ENCODE assay signal across 16 cellular contexts in the genomic region with DNA sequence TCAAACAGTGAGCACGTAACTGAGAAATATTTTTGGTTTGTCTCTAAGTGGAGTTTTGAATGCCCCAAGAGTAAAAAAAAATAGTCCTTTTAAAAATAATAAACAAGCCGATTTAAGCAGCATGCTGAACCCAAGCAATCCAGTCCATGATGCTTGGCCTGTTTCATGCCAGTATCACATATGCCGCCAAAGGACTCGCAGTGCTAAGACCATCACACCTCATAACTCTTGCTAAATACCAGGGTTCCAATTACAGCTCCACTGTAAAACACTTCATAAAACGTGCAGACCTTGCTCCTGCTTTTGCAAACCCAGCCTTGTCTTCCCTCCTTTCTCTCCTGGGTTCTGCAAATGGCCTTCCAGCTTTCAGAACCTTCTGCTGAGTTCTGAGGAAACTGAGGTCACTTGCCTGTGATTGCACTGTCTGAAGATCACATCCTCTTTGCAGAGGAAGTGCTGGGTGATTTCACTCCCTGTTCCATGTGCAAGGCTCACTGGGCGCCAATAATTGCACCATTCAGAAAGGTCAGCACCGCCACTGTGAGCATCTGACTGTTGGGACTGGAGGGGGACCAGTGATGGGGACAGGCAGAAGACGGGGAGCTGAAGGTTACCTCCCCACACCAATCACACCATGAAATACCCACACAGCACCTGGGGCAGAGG.
DNase-seq lines count a peak whose midpoint lies in the region; ATAC-seq and TF ChIP-seq lines count a peak whose summit lies in the region.
"Had no signal": no experiment of that assay in that cellular context is flagged by ENCODE, and none has a peak within 500 bp of the region (broad histone marks: within the 10 kb centered on the region; RNA-seq: fewer than 3 reads in every experiment).

No MANE protein-coding gene starts in this region.

- intact Hi-C loops in activated naive CD4-positive, alpha-beta T cell treated with anti-CD3 and anti-CD28 coated beads for 36 hours (cut with micrococcal nuclease), result no loop called here
- intact Hi-C loops in left ventricle myocardium superior (cut with micrococcal nuclease) (no loop called here), sciatic nerve (cut with DNase I) (loop anchor here (2.0 kb wide), 1 partner anchor 60 kb away; no protein-coding TSS in a partner anchor)

- H3K36me3 Mint-ChIP-seq in activated naive CD4-positive, alpha-beta T cell treated with anti-CD3 and anti-CD28 coated beads for 36 hours (ENCODE audit: low read depth), result no peaks in the 10 kb centered on the region
- H3K36me3 Mint-ChIP-seq in activated T-cell treated with anti-CD3 and anti-CD28 coated beads, Interleukin-2, amount 50 U/mL, for 72 hours (ENCODE audit: insufficient read depth in 2 of 2), result no peaks in the 10 kb centered on the region

- TF ChIP-seq CTCF in brain microvascular endothelial cell (IDR thresholded peaks at IDR 0.05; ENCODE audit: low read depth, low read length, missing control alignments), result no peak

- H3K4me3 ChIP-seq in brain microvascular endothelial cell (ENCODE audit: low read depth, low read length), result no peak overlapping the region

- peaks cover 59% of the 10 kb centered on the region for H3K4me1 Mint-ChIP-seq in activated naive CD4-positive, alpha-beta T cell treated with anti-CD3 and anti-CD28 coated beads for 36 hours (ENCODE audit: low read depth)
- H3K4me1 Mint-ChIP-seq in activated T-cell treated with anti-CD3 and anti-CD28 coated beads, Interleukin-2, amount 50 U/mL, for 72 hours (ENCODE audit: low read depth), result peaks cover 69% of the 10 kb centered on the region

- no peaks in the 10 kb centered on the region for H3K36me3 ChIP-seq in brain microvascular endothelial cell (replicated peaks)

- no peaks in the 10 kb centered on the region for H3K27me3 Mint-ChIP-seq in activated naive CD4-positive, alpha-beta T cell treated with anti-CD3 and anti-CD28 coated beads for 36 hours (ENCODE audit: low read depth)
- peaks cover 6% of the 10 kb centered on the region for H3K27me3 Mint-ChIP-seq in activated T-cell treated with anti-CD3 and anti-CD28 coated beads, Interleukin-2, amount 50 U/mL, for 72 hours (ENCODE audit: low read depth)

- no peak overlapping the region for H3K27ac ChIP-seq in brain microvascular endothelial cell

- CTCF ChIA-PET in activated naive CD4-positive, alpha-beta T cell treated with anti-CD3 and anti-CD28 coated beads for 36 hours (lab: Charles Lee), result interaction anchor here (0.6 to 1.6 kb wide), 5 partner anchors 8 to 899 kb away, joined by 3 to 5 read pairs (median 3); no protein-coding TSS in a partner anchor

- no peak overlapping the region for H3K27ac Mint-ChIP-seq in activated naive CD4-positive, alpha-beta T cell treated with anti-CD3 and anti-CD28 coated beads for 36 hours
- H3K27ac Mint-ChIP-seq in activated T-cell treated with anti-CD3 and anti-CD28 coated beads, Interleukin-2, amount 50 U/mL, for 72 hours, result no peak overlapping the region
- H3K27ac Mint-ChIP-seq: progenitor cell of endocrine pancreas had no signal

- ATAC-seq in left ventricle myocardium superior (peak; percentile 35), sciatic nerve (peak; percentile 51), GM18868 (IDR thresholded peaks at IDR 0.05; ENCODE audit: unreplicated experiment) (no peak)
- ATAC-seq in activated T-cell treated with anti-CD3 and anti-CD28 coated beads, Interleukin-2, amount 50 U/mL, for 72 hours (replicated peaks in 1 of 2), result no peak

- H3K4me3 Mint-ChIP-seq in activated naive CD4-positive, alpha-beta T cell treated with anti-CD3 and anti-CD28 coated beads for 36 hours, result no peak overlapping the region
- H3K4me3 Mint-ChIP-seq in activated T-cell treated with anti-CD3 and anti-CD28 coated beads, Interleukin-2, amount 50 U/mL, for 72 hours, result peak overlapping the region in 1 of 2 donors; percentile 13

- in situ Hi-C loops in brain microvascular endothelial cell (cut with HindIII; ENCODE audit: low pct_ligation_motif_present, low sequenced_read_pairs), result no loop called here

- peak; percentile 17 for DNase-seq in activated naive CD4-positive, alpha-beta T cell treated with anti-CD3 and anti-CD28 coated beads for 36 hours
- no peak for DNase-seq in activated naive CD4-positive, alpha-beta T cell treated with Interleukin-2 at 50 U/mL for 16 hours
- DNase-seq in MV-4-11 (lab: John Stamatoyannopoulos, UW) (peak; percentile 91), left ventricle myocardium superior (no peak), sciatic nerve (ENCODE audit: low spot score) (no peak), brain microvascular endothelial cell (no peak)
- no peak for DNase-seq in activated T-cell treated with anti-CD3 and anti-CD28 coated beads, Interleukin-2, amount 50 U/mL, for 72 hours
- DNase-seq: ACHN; activated naive CD4-positive, alpha-beta T cell; Calu3; effector memory CD4-positive, alpha-beta T cell; foreskin fibroblast; NCI-H1436 treated with DMSO at 0.1 percent for 48 hours; NCI-H510A treated with DMSO at 0.1 percent for 48 hours had no signal

- H3K27me3 ChIP-seq in brain microvascular endothelial cell (replicated peaks), result no peaks in the 10 kb centered on the region

- H3K9me3 Mint-ChIP-seq in activated naive CD4-positive, alpha-beta T cell treated with anti-CD3 and anti-CD28 coated beads for 36 hours, result no peaks in the 10 kb centered on the region
- H3K9me3 Mint-ChIP-seq in activated T-cell treated with anti-CD3 and anti-CD28 coated beads, Interleukin-2, amount 50 U/mL, for 72 hours, result peaks cover 0 to 2% of the 10 kb centered on the region in 2 donors

Comparison
In these comparisons a context has a peak if more than half of its experiments do, and no peak if none do; other contexts are left out.
1. DNase-seq: peak in activated naive CD4-positive, alpha-beta T cell treated with anti-CD3 and anti-CD28 coated beads for 36 hours (single experiment) and MV-4-11 (single experiment); none in activated naive CD4-positive, alpha-beta T cell treated with Interleukin-2 at 50 U/mL for 16 hours (single experiment), left ventricle myocardium superior (single experiment), sciatic nerve (single experiment), brain microvascular endothelial cell (single experiment) and activated T-cell treated with anti-CD3 and anti-CD28 coated beads, Interleukin-2, amount 50 U/mL, for 72 hours (0 of 2).
2. ATAC-seq: peak in left ventricle myocardium superior (single experiment) and sciatic nerve (single experiment); none in activated T-cell treated with anti-CD3 and anti-CD28 coated beads, Interleukin-2, amount 50 U/mL, for 72 hours (0 of 2) and GM18868 (single experiment).